Comparison of ENCODE assay signal across 9 cellular contexts in genomic region chr13:100506600-100507422, GRCh38.
DNase-seq lines count a peak whose midpoint lies in the region; ATAC-seq and TF ChIP-seq lines count a peak whose summit lies in the region.
"Had no signal": no experiment of that assay in that cellular context is flagged by ENCODE, and none has a peak within 500 bp of the region (broad histone marks: within the 10 kb centered on the region; RNA-seq: fewer than 3 reads in every experiment).

No MANE protein-coding gene starts in this region.

- H3K36me3 Mint-ChIP-seq in CD8-positive, alpha-beta T cell, result no peaks in the 10 kb centered on the region
- no peaks in the 10 kb centered on the region for H3K36me3 Mint-ChIP-seq in activated CD8-positive, alpha-beta T cell treated with anti-CD3 and anti-CD28 coated beads for 36 hours (ENCODE audit: low read depth)

- no peak for TF ChIP-seq CTCF in CD8-positive, alpha-beta T cell (IDR thresholded peaks at IDR 0.05)
- no peak for TF ChIP-seq CTCF in activated CD8-positive, alpha-beta T cell treated with anti-CD3 and anti-CD28 coated beads for 36 hours (IDR thresholded peaks at IDR 0.05)

- no peak for DNase-seq in CD8-positive, alpha-beta T cell
- DNase-seq in NCI-H128 (lab: John Stamatoyannopoulos, UW; ENCODE audit: unreplicated experiment) (peak; percentile 63), left ventricle myocardium superior (no peak), HCEC 1CT (no peak), iPS-NIHi7 (ENCODE audit: extremely low spot score) (no peak), glomerular visceral epithelial cell (ENCODE audit: extremely low spot score) (no peak)
- DNase-seq in activated CD8-positive, alpha-beta T cell treated with anti-CD3 and anti-CD28 coated beads for 36 hours, result no peak
- DNase-seq: NCI-H1694 had no signal

- no peak for ATAC-seq in CD8-positive, alpha-beta T cell
- ATAC-seq in GM19463 (IDR thresholded peaks at IDR 0.05; ENCODE audit: unreplicated experiment), result peak; percentile 49
- peak; percentile 63 for ATAC-seq in activated CD8-positive, alpha-beta T cell treated with anti-CD3 and anti-CD28 coated beads for 36 hours
- ATAC-seq in left ventricle myocardium superior, result no peak

- H3K27me3 Mint-ChIP-seq in CD8-positive, alpha-beta T cell (ENCODE audit: low read depth), result no peaks in the 10 kb centered on the region
- H3K27me3 Mint-ChIP-seq in activated CD8-positive, alpha-beta T cell treated with anti-CD3 and anti-CD28 coated beads for 36 hours, result peaks cover 1% of the 10 kb centered on the region

- H3K4me3 Mint-ChIP-seq in CD8-positive, alpha-beta T cell, result peak overlapping the region; percentile 70
- peak overlapping the region; percentile 55 for H3K4me3 Mint-ChIP-seq in activated CD8-positive, alpha-beta T cell treated with anti-CD3 and anti-CD28 coated beads for 36 hours

- H3K27me3 ChIP-seq in CD8-positive, alpha-beta T cell (ENCODE audit: insufficient read depth, low read length), result no peaks in the 10 kb centered on the region

- POLR2A ChIA-PET in CD8-positive, alpha-beta T cell (lab: Charles Lee), result no interaction called here
- POLR2A ChIA-PET in activated CD8-positive, alpha-beta T cell treated with anti-CD3 and anti-CD28 coated beads for 36 hours (lab: Charles Lee), result no interaction called here

- no peaks in the 10 kb centered on the region for H3K36me3 ChIP-seq in CD8-positive, alpha-beta T cell (ENCODE audit: insufficient read depth, low read length)

- no peaks in the 10 kb centered on the region for H3K9me3 Mint-ChIP-seq in CD8-positive, alpha-beta T cell
- no peaks in the 10 kb centered on the region for H3K9me3 Mint-ChIP-seq in activated CD8-positive, alpha-beta T cell treated with anti-CD3 and anti-CD28 coated beads for 36 hours

- no peak overlapping the region for H3K4me3 ChIP-seq in CD8-positive, alpha-beta T cell (ENCODE audit: low read depth, low read length)

- CTCF ChIA-PET in CD8-positive, alpha-beta T cell (lab: Charles Lee), result no interaction called here
- CTCF ChIA-PET in activated CD8-positive, alpha-beta T cell treated with anti-CD3 and anti-CD28 coated beads for 36 hours (lab: Charles Lee), result interaction anchor here (0.8 to 1.6 kb wide), 3 partner anchors 8 to 850 kb away, joined by 3 to 5 read pairs (median 4); no protein-coding TSS in a partner anchor

- H3K9me3 ChIP-seq in CD8-positive, alpha-beta T cell (ENCODE audit: low read length), result no peaks in the 10 kb centered on the region

- intact Hi-C loops in CD8-positive, alpha-beta T cell (cut with DNase I, micrococcal nuclease), result no loop called here
- intact Hi-C loops in activated CD8-positive, alpha-beta T cell treated with anti-CD3 and anti-CD28 coated beads for 36 hours (cut with micrococcal nuclease), result no loop called here
- intact Hi-C loops in left ventricle myocardium superior (cut with micrococcal nuclease), result no loop called here

- no peak overlapping the region for H3K27ac Mint-ChIP-seq in CD8-positive, alpha-beta T cell
- peak overlapping the region; percentile 48 for H3K27ac Mint-ChIP-seq in activated CD8-positive, alpha-beta T cell treated with anti-CD3 and anti-CD28 coated beads for 36 hours

- H3K27ac ChIP-seq in CD8-positive, alpha-beta T cell (ENCODE audit: low read depth, low read length), result no peak overlapping the region

- no peaks in the 10 kb centered on the region for H3K4me1 ChIP-seq in CD8-positive, alpha-beta T cell (ENCODE audit: insufficient read depth, low read length)

- H3K4me1 Mint-ChIP-seq in CD8-positive, alpha-beta T cell (ENCODE audit: low read depth), result peaks cover 17% of the 10 kb centered on the region
- H3K4me1 Mint-ChIP-seq in activated CD8-positive, alpha-beta T cell treated with anti-CD3 and anti-CD28 coated beads for 36 hours (ENCODE audit: low read depth), result peaks cover 19% of the 10 kb centered on the region

Comparison
In these comparisons a context has a peak if more than half of its experiments do, and no peak if none do; other contexts are left out.
1. ATAC-seq: peak in GM19463 (single experiment) and activated CD8-positive, alpha-beta T cell treated with anti-CD3 and anti-CD28 coated beads for 36 hours (single experiment); none in CD8-positive, alpha-beta T cell (single experiment) and left ventricle myocardium superior (single experiment).